9 cellular contexts compared by ENCODE assay signal in the genomic region with DNA sequence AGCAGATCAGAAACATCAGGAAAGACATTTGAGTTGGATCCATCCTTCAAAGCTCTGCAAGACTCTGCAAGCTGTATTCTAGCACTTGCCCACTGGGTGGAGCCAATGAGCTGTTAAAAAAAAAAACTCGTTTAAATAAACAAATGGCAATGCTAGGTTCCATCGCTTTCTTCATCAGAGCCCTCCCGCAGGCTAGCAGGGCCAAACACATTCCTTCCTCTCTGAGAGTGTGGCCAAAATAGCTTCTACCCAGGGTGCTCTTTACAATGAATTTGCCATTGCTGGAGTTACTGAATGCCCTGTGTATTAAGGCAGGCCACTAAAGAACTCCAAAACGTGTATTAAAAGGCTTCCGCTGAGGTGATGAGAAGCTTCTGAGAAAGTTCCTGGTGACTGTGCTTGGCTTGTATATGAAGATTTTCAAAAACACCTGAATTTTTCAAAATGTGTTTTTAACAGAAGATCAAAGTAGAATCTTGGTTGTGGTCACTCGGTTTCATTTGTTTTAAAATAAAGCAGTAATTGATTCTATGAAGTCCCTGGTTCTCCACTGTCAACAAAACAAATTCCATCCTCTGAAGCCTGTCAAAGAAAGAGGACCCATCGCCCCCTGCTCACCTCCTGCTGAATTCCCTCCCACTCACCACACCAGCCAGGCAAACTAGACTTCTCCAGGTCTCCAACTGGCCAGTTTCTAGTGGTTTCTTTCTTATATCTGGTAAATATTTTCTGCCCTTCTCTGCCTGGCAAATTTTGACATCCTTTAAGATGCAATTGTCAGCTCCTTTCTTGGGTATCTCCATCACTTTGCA. TPM values are rescaled to one million over a fixed set of nuclear protein-coding genes. Genes with fewer than 3 reads are reported as not detected.
DNase-seq lines count a peak whose midpoint lies in the region; ATAC-seq and TF ChIP-seq lines count a peak whose summit lies in the region.
"Had no signal": no experiment of that assay in that cellular context is flagged by ENCODE, and none has a peak within 500 bp of the region (broad histone marks: within the 10 kb centered on the region; RNA-seq: fewer than 3 reads in every experiment).

No MANE protein-coding gene starts in this region.

- H3K27ac ChIP-seq in CD8-positive, alpha-beta memory T cell (ENCODE audit: low read depth, low read length): no peak overlapping the region

- H3K4me3 ChIP-seq in CD8-positive, alpha-beta memory T cell (ENCODE audit: low read length): no peak overlapping the region
- H3K4me3 ChIP-seq in mucosa of descending colon: no peak overlapping the region

- no peaks in the 10 kb centered on the region for H3K9me3 Mint-ChIP-seq in CD8-positive, alpha-beta memory T cell

- peaks cover 0 to 7% of the 10 kb centered on the region in 2 donors for H3K27me3 Mint-ChIP-seq in CD8-positive, alpha-beta memory T cell
- H3K27me3 Mint-ChIP-seq: activated naive CD8-positive, alpha-beta T cell had no signal

- H3K4me3 Mint-ChIP-seq in CD8-positive, alpha-beta memory T cell: no peak overlapping the region
- H3K4me3 Mint-ChIP-seq: activated naive CD8-positive, alpha-beta T cell had no signal

- no peaks in the 10 kb centered on the region for H3K27me3 ChIP-seq in CD8-positive, alpha-beta memory T cell (ENCODE audit: insufficient read depth, low read length, poor library complexity, severe bottlenecking)

- H3K4me1 ChIP-seq in CD8-positive, alpha-beta memory T cell (ENCODE audit: insufficient read depth, low read length): peaks cover 4% of the 10 kb centered on the region
- peaks cover 13% of the 10 kb centered on the region for H3K4me1 ChIP-seq in mucosa of descending colon (ENCODE audit: low read depth)

- CTCF ChIA-PET in CD8-positive, alpha-beta memory T cell (lab: Charles Lee): interaction anchor here (0.7 to 2.9 kb wide), 8 partner anchors 8 to 196 kb away, joined by 3 to 27 read pairs (median 4); partner anchors contain the start of gene MOB3B

- no peaks in the 10 kb centered on the region for H3K9me3 ChIP-seq in CD8-positive, alpha-beta memory T cell (ENCODE audit: low read length)
- H3K9me3 ChIP-seq in mucosa of descending colon: no peaks in the 10 kb centered on the region

- H3K36me3 Mint-ChIP-seq in CD8-positive, alpha-beta memory T cell: no peaks in the 10 kb centered on the region
- H3K36me3 Mint-ChIP-seq: activated naive CD8-positive, alpha-beta T cell had no signal

- peak; percentile 85 for TF ChIP-seq CTCF in mucosa of descending colon (IDR thresholded peaks at IDR 0.05)

- POLR2A ChIA-PET in CD8-positive, alpha-beta memory T cell (lab: Charles Lee): interaction anchor here (1.7 kb wide), 1 partner anchor 196 kb away, joined by 6 read pairs; the partner anchor contains the start of gene MOB3B

- H3K27ac Mint-ChIP-seq in CD8-positive, alpha-beta memory T cell: no peak overlapping the region
- H3K27ac Mint-ChIP-seq: activated naive CD8-positive, alpha-beta T cell had no signal

- ATAC-seq in GM19351 (IDR thresholded peaks at IDR 0.05; ENCODE audit: unreplicated experiment): peak; percentile 77
- peak; percentile 82 for ATAC-seq in HG03558 (IDR thresholded peaks at IDR 0.05; ENCODE audit: extremely low read depth, unreplicated experiment)
- ATAC-seq in mucosa of descending colon: peak; percentile 81

- DNase-seq in CD8-positive, alpha-beta memory T cell: peak in 4 of 5 donors; percentile 3 to 55 (median 22)
- DNase-seq in NCI-H69 (lab: John Stamatoyannopoulos, UW) (peak; percentile 84), epidermal melanocyte (ENCODE audit: insufficient read length, low spot score) (peak; percentile 90), mucosa of descending colon (peak in 2 of 3 donors; percentile 44 to 66), stromal cell of bone marrow (ENCODE audit: low read depth) (peak; percentile 50)
- DNase-seq in activated CD8-positive, alpha-beta memory T cell treated with anti-CD3 and anti-CD28 coated beads, Interleukin-2, amount 50 U/mL, for 4 hours: peak; percentile 40

- H3K4me1 Mint-ChIP-seq in CD8-positive, alpha-beta memory T cell: no peaks in the 10 kb centered on the region

- no peaks in the 10 kb centered on the region for H3K36me3 ChIP-seq in CD8-positive, alpha-beta memory T cell (ENCODE audit: insufficient read depth, low read length)
- H3K36me3 ChIP-seq in mucosa of descending colon (ENCODE audit: low read depth): no peaks in the 10 kb centered on the region

- intact Hi-C loops in mucosa of descending colon (cut with DNase I, micrococcal nuclease): loop anchor here (5.0 to 10.0 kb wide), 3 partner anchors 61 to 214 kb away; no protein-coding TSS in a partner anchor

RNA-seq across cellular contexts. Expression of gene EQTN, which starts 36.5 kb away (rescaled TPM):
- total RNA-seq in CD8-positive, alpha-beta memory T cell: not detected
- polyA plus RNA-seq in CD8-positive, alpha-beta memory T cell: not detected
- total RNA-seq in mucosa of descending colon: 1 to 10 TPM in 2 of 3 donors, under 1 TPM in 1; 0.53 to 2.3 (median 1.4) TPM

Comparison
In these comparisons a context has a peak if more than half of its experiments do, and no peak if none do; other contexts are left out.
1. DNase-seq: peak in every context shown above with its lines; median percentile 90 in epidermal melanocyte; 84 in NCI-H69; 55 in mucosa of descending colon; 50 in stromal cell of bone marrow; 40 in activated CD8-positive, alpha-beta memory T cell treated with anti-CD3 and anti-CD28 coated beads, Interleukin-2, amount 50 U/mL, for 4 hours; 22 in CD8-positive, alpha-beta memory T cell.